26 cellular contexts compared by ENCODE assay signal in genomic region chr3:50410185-50410584, GRCh38.
"Had no signal": no experiment of that assay in that cellular context is flagged by ENCODE, and none has a peak within 500 bp of the region (broad histone marks: within the 10 kb centered on the region; RNA-seq: fewer than 3 reads in every experiment).

No MANE protein-coding gene starts in this region.

- H3K27ac ChIP-seq: left lung, lower lobe of right lung, neural progenitor cell, neutrophil, parathyroid adenoma, right atrium auricular region, right lobe of liver, tibial nerve, uterus had no signal

- H3K4me1 Mint-ChIP-seq: nephron had no signal

- H3K27me3 Mint-ChIP-seq: stimulated activated naive CD8-positive, alpha-beta T cell treated with anti-CD3 and anti-CD28 coated beads, Interleukin-15, Interleukin-2, amounts not matched to agents 100 ng/mL and 50 ng/mL, for 24 hours; type B pancreatic cell had no signal

- H3K9ac ChIP-seq: neural progenitor cell, parathyroid adenoma had no signal

- H3K4me2 ChIP-seq: neural progenitor cell, smooth muscle cell had no signal

- H3K36me3 Mint-ChIP-seq: naive thymus-derived CD8-positive, alpha-beta T cell; neural progenitor cell; stimulated activated naive B cell treated with anti-CD40 and anti-IgM and Interleukin-4, amounts not matched to agents 10 μg/mL and 1 μg/mL and 100 μg/mL, for 72 hours; type B pancreatic cell had no signal

- H3K27ac Mint-ChIP-seq: naive thymus-derived CD8-positive, alpha-beta T cell; nephron; neural progenitor cell; stimulated activated naive B cell treated with anti-CD40 and anti-IgM and Interleukin-4, amounts not matched to agents 10 μg/mL and 1 μg/mL and 100 μg/mL, for 72 hours; stimulated activated naive CD8-positive, alpha-beta T cell treated with anti-CD3 and anti-CD28 coated beads, Interleukin-15, Interleukin-2, amounts not matched to agents 100 ng/mL and 50 ng/mL, for 24 hours; type B pancreatic cell had no signal

- DNase-seq: hippocampal formation; kidney glomerular epithelial cell; left colon; left lung; lower lobe of right lung; mammary epithelial cell; mesenchymal stem cell; naive thymus-derived CD8-positive, alpha-beta T cell; occipital lobe; right lobe of liver; stimulated activated CD4-positive, alpha-beta T cell treated with anti-CD3 and anti-CD28 coated beads, Interleukin-1b, Interleukin-23, amount 100 ng/mL, for 48 hours; stimulated activated CD4-positive, alpha-beta T cell treated with anti-CD3 and anti-CD28 coated beads, Interleukin-2, amount 100 ng/mL, for 48 hours; stimulated activated CD4-positive, alpha-beta T cell treated with anti-CD3 and anti-CD28 coated beads, Interleukin-4, amount 100 ng/mL, for 4 hours; stimulated activated CD8-positive, alpha-beta memory T cell treated with anti-CD3 and anti-CD28 coated beads, Interleukin-4, amount 100 ng/mL, for 48 hours; stimulated activated naive B cell treated with anti-CD40 and anti-IgM and Interleukin-4, amounts not matched to agents 10 μg/mL and 1 μg/mL and 100 μg/mL, for 72 hours; substantia nigra; uterus had no signal

- H3K9me3 Mint-ChIP-seq: nephron; neural progenitor cell; stimulated activated naive CD8-positive, alpha-beta T cell treated with anti-CD3 and anti-CD28 coated beads, Interleukin-15, Interleukin-2, amounts not matched to agents 100 ng/mL and 50 ng/mL, for 24 hours; type B pancreatic cell had no signal

- H3K4me3 Mint-ChIP-seq: naive thymus-derived CD8-positive, alpha-beta T cell; nephron; neural progenitor cell; stimulated activated naive B cell treated with anti-CD40 and anti-IgM and Interleukin-4, amounts not matched to agents 10 μg/mL and 1 μg/mL and 100 μg/mL, for 72 hours; stimulated activated naive CD8-positive, alpha-beta T cell treated with anti-CD3 and anti-CD28 coated beads, Interleukin-15, Interleukin-2, amounts not matched to agents 100 ng/mL and 50 ng/mL, for 24 hours; type B pancreatic cell had no signal

- ATAC-seq: left colon; left lung; lower lobe of right lung; naive thymus-derived CD8-positive, alpha-beta T cell; right lobe of liver had no signal

- H3K36me3 ChIP-seq: left lung, neural progenitor cell, neutrophil, right atrium auricular region, right lobe of liver, tibial nerve, uterus had no signal

- H3K9me3 ChIP-seq: left lung, lower lobe of right lung, neutrophil, right atrium auricular region, right lobe of liver, tibial nerve, uterus had no signal

- H3K4me1 ChIP-seq: left lung, lower lobe of right lung, neural progenitor cell, parathyroid adenoma, right atrium auricular region, right lobe of liver, tibial nerve, uterus had no signal

- H3K4me3 ChIP-seq: left lung, lower lobe of right lung, neural progenitor cell, right atrium auricular region, right lobe of liver, smooth muscle cell, tibial nerve, uterus had no signal

- H3K79me2 ChIP-seq: parathyroid adenoma had no signal

- H3K27me3 ChIP-seq: left lung, neural progenitor cell, neutrophil, right atrium auricular region, right lobe of liver, tibial nerve, uterus had no signal

- H2AFZ ChIP-seq: neural progenitor cell, parathyroid adenoma had no signal
